35 cellular contexts compared by ENCODE assay signal in genomic region chr1:218930000-218930399, GRCh38.
"Had no signal": no experiment of that assay in that cellular context is flagged by ENCODE, and none has a peak within 500 bp of the region (broad histone marks: within the 10 kb centered on the region; RNA-seq: fewer than 3 reads in every experiment).

No MANE protein-coding gene starts in this region.

- H3K27ac Mint-ChIP-seq: activated B cell treated with CpG ODN at 0.5 μM for 24 hours; activated CD4-positive, alpha-beta memory T cell treated with anti-CD3 and anti-CD28 coated beads, Interleukin-2, amount 10 ng/mL, durations not matched to agents 7 days and 5 days; activated CD8-positive, alpha-beta memory T cell treated with anti-CD3 and anti-CD28 coated beads, Interleukin-2, amount 10 ng/mL, durations not matched to agents 7 days and 5 days; activated naive CD8-positive, alpha-beta T cell treated with anti-CD3 and anti-CD28 coated beads for 36 hours; activated T-cell treated with anti-CD3 and anti-CD28 coated beads, Interleukin-2, amount 50 U/mL, for 72 hours; activated T-helper 17 cell treated with anti-CD3 and anti-CD28 coated beads, Interleukin-2, amount 50 U/mL, for 72 hours; T-cell had no signal

- ATAC-seq: activated CD8-positive, alpha-beta memory T cell treated with anti-CD3 and anti-CD28 coated beads, Interleukin-2, amount 10 ng/mL, durations not matched to agents 7 days and 5 days; activated T-cell treated with anti-CD3 and anti-CD28 coated beads, Interleukin-2, amount 50 U/mL, for 72 hours; activated T-helper 17 cell treated with anti-CD3 and anti-CD28 coated beads, Interleukin-2, amount 50 U/mL, for 72 hours; Panc1; SK-N-SH treated with all-trans-retinoic acid at 6 μM for 48 hours; T-cell had no signal

- H3K27me3 Mint-ChIP-seq: activated CD4-positive, alpha-beta memory T cell treated with anti-CD3 and anti-CD28 coated beads, Interleukin-2, amount 10 ng/mL, durations not matched to agents 7 days and 5 days; activated CD8-positive, alpha-beta memory T cell treated with anti-CD3 and anti-CD28 coated beads, Interleukin-2, amount 10 ng/mL, durations not matched to agents 7 days and 5 days; activated naive CD8-positive, alpha-beta T cell treated with anti-CD3 and anti-CD28 coated beads for 36 hours; activated T-helper 17 cell treated with anti-CD3 and anti-CD28 coated beads, Interleukin-2, amount 50 U/mL, for 72 hours had no signal

- H3K9me3 Mint-ChIP-seq: activated CD4-positive, alpha-beta memory T cell treated with anti-CD3 and anti-CD28 coated beads, Interleukin-2, amount 10 ng/mL, durations not matched to agents 7 days and 5 days; activated naive CD8-positive, alpha-beta T cell treated with anti-CD3 and anti-CD28 coated beads for 36 hours; activated T-helper 17 cell treated with anti-CD3 and anti-CD28 coated beads, Interleukin-2, amount 50 U/mL, for 72 hours had no signal

- H3K4me3 Mint-ChIP-seq: activated B cell treated with CpG ODN at 0.5 μM for 24 hours; activated CD4-positive, alpha-beta memory T cell treated with anti-CD3 and anti-CD28 coated beads, Interleukin-2, amount 10 ng/mL, durations not matched to agents 7 days and 5 days; activated CD8-positive, alpha-beta memory T cell treated with anti-CD3 and anti-CD28 coated beads, Interleukin-2, amount 10 ng/mL, durations not matched to agents 7 days and 5 days; activated naive CD8-positive, alpha-beta T cell treated with anti-CD3 and anti-CD28 coated beads for 36 hours; activated T-cell treated with anti-CD3 and anti-CD28 coated beads, Interleukin-2, amount 50 U/mL, for 72 hours; activated T-helper 17 cell treated with anti-CD3 and anti-CD28 coated beads, Interleukin-2, amount 50 U/mL, for 72 hours; T-cell had no signal

- DNase-seq: activated B cell treated with CpG ODN at 0.5 μM for 24 hours; activated CD4-positive, alpha-beta memory T cell treated with anti-CD3 and anti-CD28 coated beads, Interleukin-2, amount 10 ng/mL, durations not matched to agents 7 days and 5 days; activated CD4-positive, alpha-beta T cell treated with anti-CD3 and anti-CD28 coated beads for 4 hours; activated CD4-positive, alpha-beta T cell treated with anti-CD3 and anti-CD28 coated beads, Interleukin-2, amount 50 U/mL, for 1 hour; activated CD4-positive, CD25-positive, alpha-beta regulatory T cell treated with anti-CD3 and anti-CD28 coated beads, Interleukin-2, amount 50 U/mL, for 72 hours; activated CD8-positive, alpha-beta memory T cell treated with anti-CD3 and anti-CD28 coated beads for 24 hours; activated CD8-positive, alpha-beta memory T cell treated with anti-CD3 and anti-CD28 coated beads, Interleukin-2, amount 10 ng/mL, durations not matched to agents 7 days and 5 days; activated effector memory CD4-positive, alpha-beta T cell treated with anti-CD3 and anti-CD28 coated beads, Interleukin-2, amount 50 U/mL, for 16 hours; activated naive CD4-positive, alpha-beta T cell; activated naive CD4-positive, alpha-beta T cell treated with anti-CD3 and anti-CD28 coated beads, Interleukin-2, amount 50 U/mL, for 16 hours; activated naive CD8-positive, alpha-beta T cell treated with anti-CD3 and anti-CD28 coated beads for 36 hours; activated T-cell treated with anti-CD3 and anti-CD28 coated beads, Interleukin-2, amount 50 U/mL, for 1 hour; activated T-cell treated with anti-CD3 and anti-CD28 coated beads, Interleukin-2, amount 50 U/mL, for 72 hours; amniotic stem cell; aorta; brain microvascular endothelial cell; central memory CD4-positive, alpha-beta T cell; Kasumi-1; KG1; MG63; NCI-H1048; NCI-H1105 treated with DMSO at 0.1 percent for 48 hours; NCI-H1436; NCI-H1694; NCI-H1930; NCI-H345; NCI-H524 treated with DMSO at 0.1 percent for 48 hours; SHP77; T-cell; T-helper 2 cell; T-helper 9 cell had no signal

- H3K27me3 ChIP-seq: brain microvascular endothelial cell, MG63 had no signal

- H3K36me3 ChIP-seq: brain microvascular endothelial cell, MG63 had no signal

- H3K4me3 ChIP-seq: MG63 had no signal

- H3K27ac ChIP-seq: brain microvascular endothelial cell, VCaP had no signal

- H3K36me3 Mint-ChIP-seq: activated CD8-positive, alpha-beta memory T cell treated with anti-CD3 and anti-CD28 coated beads, Interleukin-2, amount 10 ng/mL, durations not matched to agents 7 days and 5 days; activated naive CD8-positive, alpha-beta T cell treated with anti-CD3 and anti-CD28 coated beads for 36 hours; T-cell had no signal

- H3K4me1 Mint-ChIP-seq: activated B cell treated with CpG ODN at 0.5 μM for 24 hours; activated CD4-positive, alpha-beta memory T cell treated with anti-CD3 and anti-CD28 coated beads, Interleukin-2, amount 10 ng/mL, durations not matched to agents 7 days and 5 days; activated CD8-positive, alpha-beta memory T cell treated with anti-CD3 and anti-CD28 coated beads, Interleukin-2, amount 10 ng/mL, durations not matched to agents 7 days and 5 days; activated naive CD8-positive, alpha-beta T cell treated with anti-CD3 and anti-CD28 coated beads for 36 hours; activated T-helper 17 cell treated with anti-CD3 and anti-CD28 coated beads, Interleukin-2, amount 50 U/mL, for 72 hours; T-cell had no signal

- H3K9me3 ChIP-seq: MG63 had no signal
